In the genomic region with DNA sequence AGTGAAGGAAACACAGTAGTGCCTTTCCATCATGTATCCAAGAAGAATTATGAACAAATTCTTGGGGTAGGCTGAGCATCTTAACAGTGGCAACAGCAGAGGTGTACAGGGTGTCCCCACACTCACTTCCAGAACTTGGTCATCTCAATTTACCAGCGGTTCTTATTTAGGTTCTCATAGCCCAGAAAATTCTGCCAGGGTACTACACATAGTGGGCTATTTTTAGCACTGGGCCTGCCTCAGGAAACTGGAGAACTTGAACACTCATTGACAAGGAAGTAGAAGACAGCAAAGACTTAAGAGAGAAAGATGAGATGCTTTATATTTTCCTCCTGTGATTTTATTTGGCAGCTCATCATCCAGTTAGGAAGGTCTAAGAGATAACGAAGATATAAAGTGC, we compare ENCODE assay signal across 13 cellular contexts.
DNase-seq lines count a peak whose midpoint lies in the region; ATAC-seq and TF ChIP-seq lines count a peak whose summit lies in the region.
"Had no signal": no experiment of that assay in that cellular context is flagged by ENCODE, and none has a peak within 500 bp of the region (broad histone marks: within the 10 kb centered on the region; RNA-seq: fewer than 3 reads in every experiment).

No MANE protein-coding gene starts in this region.

- no peak overlapping the region for H3K4me2 ChIP-seq in Loucy (ENCODE audit: low read depth, low read length, poor library complexity, severe bottlenecking)

- intact Hi-C loops in left ventricle myocardium inferior (cut with micrococcal nuclease) = no loop called here

- TF ChIP-seq POLR2A in gastroesophageal sphincter (IDR thresholded peaks at IDR 0.05) = no peak

- no peaks in the 10 kb centered on the region for H4K20me1 ChIP-seq in Loucy (ENCODE audit: insufficient read depth, low read length, poor library complexity, severe bottlenecking)

- 0 out of 2 replicates have a peak overlapping the region, but pooled peaks have one; percentile 45 for H2AFZ ChIP-seq in Loucy (ENCODE audit: low read length)

- no peak for TF ChIP-seq CTCF in cardiac muscle cell (IDR thresholded peaks at IDR 0.05; ENCODE audit: low read depth, low read length)
- no peak for TF ChIP-seq CTCF in left ventricle myocardium inferior (IDR thresholded peaks at IDR 0.05; ENCODE audit: borderline replicate concordance)
- no peak for TF ChIP-seq CTCF in Loucy (conservative IDR thresholded peaks at IDR 0.05; ENCODE audit: low read length)
- TF ChIP-seq CTCF in gastroesophageal sphincter (IDR thresholded peaks at IDR 0.05) = no peak

- H3K27ac ChIP-seq in cardiac muscle cell (peak overlapping the region; percentile 39), left ventricle myocardium inferior (replicated peaks) (no peak overlapping the region), gastroesophageal sphincter (no peak overlapping the region)

- no peak for ATAC-seq in HG02623 (IDR thresholded peaks at IDR 0.05; ENCODE audit: unreplicated experiment)
- no peak for ATAC-seq in gastroesophageal sphincter
- ATAC-seq: GM12878 had no signal

- WGBS in gastroesophageal sphincter (ENCODE audit: low coverage in 1 of 2), 2 donors = 78 to 94% methylated on average over 2 of the region's 2 CpGs

- no peaks in the 10 kb centered on the region for H3K27me3 ChIP-seq in cardiac muscle cell
- H3K27me3 ChIP-seq in left ventricle myocardium inferior (ENCODE audit: low read depth) = no peaks in the 10 kb centered on the region
- H3K27me3 ChIP-seq in Loucy (ENCODE audit: insufficient read depth, low read length, poor library complexity, severe bottlenecking) = no peaks in the 10 kb centered on the region
- H3K27me3 ChIP-seq in gastroesophageal sphincter = no peaks in the 10 kb centered on the region

- no peaks in the 10 kb centered on the region for H3K79me2 ChIP-seq in Loucy (ENCODE audit: insufficient read depth, low read length)

- no peak for TF ChIP-seq EP300 in gastroesophageal sphincter (IDR thresholded peaks at IDR 0.05)

- no peak overlapping the region for H3K9ac ChIP-seq in Loucy (ENCODE audit: low read depth, low read length, poor library complexity, severe bottlenecking)

- H3F3A ChIP-seq in Loucy (ENCODE audit: low read depth) = no peaks in the 10 kb centered on the region

- H3K4me3 ChIP-seq in cardiac muscle cell (no peak overlapping the region), left ventricle myocardium inferior (no peak overlapping the region), Loucy (ENCODE audit: low read length, poor library complexity, severe bottlenecking) (no peak overlapping the region), gastroesophageal sphincter (no peak overlapping the region)
- H3K4me3 ChIP-seq: GM12878 had no signal

- H3K36me3 ChIP-seq in cardiac muscle cell (no peaks in the 10 kb centered on the region), left ventricle myocardium inferior (no peaks in the 10 kb centered on the region), Loucy (ENCODE audit: insufficient read depth, low read length) (no peaks in the 10 kb centered on the region), gastroesophageal sphincter (no peaks in the 10 kb centered on the region)

- no peaks in the 10 kb centered on the region for H3K9me2 ChIP-seq in Loucy (replicated peaks; ENCODE audit: low read depth, low read length)

- DNase-seq in cardiac muscle cell (ENCODE audit: low read depth in 1 of 2, low spot score in 1 of 2) (peak in 1 of 2 donors; percentile 59), left ventricle myocardium inferior (no peak), myocyte (ENCODE audit: low read depth) (peak; percentile 27), OCI-M1 (lab: John Stamatoyannopoulos, UW) (no peak)
- DNase-seq: C1 segment of cervical spinal cord; Calu3; CD4-positive, alpha-beta T cell; DMS 273 treated with DMSO at 0.1 percent for 48 hours; DMS79 had no signal

- H3K4me1 ChIP-seq in cardiac muscle cell (ENCODE audit: low read depth) (peaks cover 13% of the 10 kb centered on the region), left ventricle myocardium inferior (peaks cover 6% of the 10 kb centered on the region), Loucy (ENCODE audit: insufficient read depth, low read length, poor library complexity, severe bottlenecking) (no peaks in the 10 kb centered on the region), gastroesophageal sphincter (no peaks in the 10 kb centered on the region)

- H3K9me3 ChIP-seq in cardiac muscle cell (ENCODE audit: low read depth) = no peaks in the 10 kb centered on the region
- no peaks in the 10 kb centered on the region for H3K9me3 ChIP-seq in left ventricle myocardium inferior (replicated peaks)
- no peaks in the 10 kb centered on the region for H3K9me3 ChIP-seq in Loucy (ENCODE audit: insufficient read depth, low read depth, low read length)
- H3K9me3 ChIP-seq in gastroesophageal sphincter = no peaks in the 10 kb centered on the region
